In the genomic region with DNA sequence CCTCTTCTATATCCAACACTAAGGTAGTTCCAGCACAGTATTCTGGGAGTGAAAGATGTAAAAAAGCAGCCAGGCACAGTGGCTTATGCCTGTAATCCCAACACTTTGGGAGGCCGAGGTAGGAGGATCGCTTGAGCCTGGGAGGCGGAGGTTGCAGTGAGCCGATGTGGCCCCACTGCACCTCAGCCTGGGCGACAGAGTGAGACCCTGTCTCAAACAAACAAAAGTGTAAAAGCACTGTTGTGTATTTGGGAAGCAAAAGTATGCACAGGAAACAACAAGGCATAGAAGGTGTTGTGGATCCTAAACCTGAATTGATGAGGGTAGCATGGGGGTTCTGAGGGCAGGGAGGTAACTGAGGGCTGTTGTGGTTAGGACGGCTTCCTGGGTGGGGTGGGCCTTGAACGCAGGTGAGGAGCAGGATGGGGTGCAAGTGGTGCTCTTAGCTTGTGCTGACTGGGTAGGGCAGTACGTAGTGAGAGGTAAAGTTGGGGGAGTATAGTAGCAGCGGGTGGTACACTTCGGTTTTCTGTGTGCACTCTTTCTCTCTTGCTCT, we compare ENCODE assay signal across 12 cellular contexts.
DNase-seq lines count a peak whose midpoint lies in the region; ATAC-seq and TF ChIP-seq lines count a peak whose summit lies in the region.
"Had no signal": no experiment of that assay in that cellular context is flagged by ENCODE, and none has a peak within 500 bp of the region (broad histone marks: within the 10 kb centered on the region; RNA-seq: fewer than 3 reads in every experiment).

No MANE protein-coding gene starts in this region.

- no peaks in the 10 kb centered on the region for H3K27me3 Mint-ChIP-seq in activated naive CD4-positive, alpha-beta T cell treated with anti-CD3 and anti-CD28 coated beads, Interleukin-2, amount 50 U/mL, for 24 hours

- H3K79me2 ChIP-seq in Karpas-422 (ENCODE audit: low read length): peaks cover 94% of the 10 kb centered on the region

- peak overlapping the region; percentile 81 for H3K4me3 Mint-ChIP-seq in activated naive CD4-positive, alpha-beta T cell treated with anti-CD3 and anti-CD28 coated beads, Interleukin-2, amount 50 U/mL, for 24 hours

- peak overlapping the region in 1 of 11 experiments; percentile 15; a peak in 1 of 22 replicates for H3K9ac ChIP-seq in BLaER1 treated with 17β-estradiol and CSF1 and Interleukin-3, amounts not matched to agents 10 nM and 100 nM
- H3K9ac ChIP-seq in Karpas-422 (ENCODE audit: low read length): no peak overlapping the region

- no peaks in the 10 kb centered on the region for H3K27me3 ChIP-seq in BLaER1 treated with 17β-estradiol and CSF1 and Interleukin-3, amounts not matched to agents 10 nM and 100 nM
- H3K27me3 ChIP-seq in Karpas-422 (ENCODE audit: low read length): no peaks in the 10 kb centered on the region
- H3K27me3 ChIP-seq in MG63: no peaks in the 10 kb centered on the region
- H3K27me3 ChIP-seq: ovary had no signal

- no peaks in the 10 kb centered on the region for H3K36me3 Mint-ChIP-seq in activated naive CD4-positive, alpha-beta T cell treated with anti-CD3 and anti-CD28 coated beads, Interleukin-2, amount 50 U/mL, for 24 hours

- H3K27ac Mint-ChIP-seq in activated naive CD4-positive, alpha-beta T cell treated with anti-CD3 and anti-CD28 coated beads, Interleukin-2, amount 50 U/mL, for 24 hours: peak overlapping the region; percentile 98

- peaks cover 87% of the 10 kb centered on the region for H3K4me1 Mint-ChIP-seq in activated naive CD4-positive, alpha-beta T cell treated with anti-CD3 and anti-CD28 coated beads, Interleukin-2, amount 50 U/mL, for 24 hours

- peaks cover 0 to 46% (median 18%) of the 10 kb centered on the region in 11 experiments; a peak in 10 of 22 replicates for H3K36me3 ChIP-seq in BLaER1 treated with 17β-estradiol and CSF1 and Interleukin-3, amounts not matched to agents 10 nM and 100 nM
- H3K36me3 ChIP-seq in Karpas-422 (ENCODE audit: insufficient read depth, low read length): no peaks in the 10 kb centered on the region
- no peaks in the 10 kb centered on the region for H3K36me3 ChIP-seq in mucosa of descending colon (ENCODE audit: low read depth)
- H3K36me3 ChIP-seq in MG63: no peaks in the 10 kb centered on the region
- H3K36me3 ChIP-seq: ovary had no signal

- ATAC-seq in mucosa of descending colon: peak; percentile 15

- no peak overlapping the region for H3K4me3 ChIP-seq in BLaER1 treated with 17β-estradiol and CSF1 and Interleukin-3, amounts not matched to agents 10 nM and 100 nM
- no peak overlapping the region for H3K4me3 ChIP-seq in Karpas-422 (ENCODE audit: low read length)
- H3K4me3 ChIP-seq in mucosa of descending colon: no peak overlapping the region
- no peak overlapping the region for H3K4me3 ChIP-seq in MG63
- H3K4me3 ChIP-seq: ovary had no signal

- H3K9me3 Mint-ChIP-seq in activated naive CD4-positive, alpha-beta T cell treated with anti-CD3 and anti-CD28 coated beads, Interleukin-2, amount 50 U/mL, for 24 hours: no peaks in the 10 kb centered on the region

- no peak for DNase-seq in Karpas-422
- peak in 1 of 3 donors; percentile 80 for DNase-seq in mucosa of descending colon
- no peak for DNase-seq in GM10266 (ENCODE audit: extremely low spot score)
- DNase-seq in MG63: no peak
- no peak for DNase-seq in GM19238 (ENCODE audit: insufficient read length, low spot score)
- DNase-seq in inferior parietal cortex (ENCODE audit: extremely low spot score): no peak
- DNase-seq: DMS79, NCI-H187, ovary, SHP77 treated with DMSO at 0.1 percent for 48 hours had no signal

- intact Hi-C loops in mucosa of descending colon (cut with DNase I, micrococcal nuclease): no loop called here

- H3K9me3 ChIP-seq in BLaER1 treated with 17β-estradiol and CSF1 and Interleukin-3, amounts not matched to agents 10 nM and 100 nM (replicated peaks in 1 of 11): no peaks in the 10 kb centered on the region
- H3K9me3 ChIP-seq in Karpas-422 (ENCODE audit: low read length): no peaks in the 10 kb centered on the region
- no peaks in the 10 kb centered on the region for H3K9me3 ChIP-seq in mucosa of descending colon
- no peaks in the 10 kb centered on the region for H3K9me3 ChIP-seq in MG63
- H3K9me3 ChIP-seq: ovary had no signal

- H3K4me2 ChIP-seq in BLaER1 treated with 17β-estradiol and CSF1 and Interleukin-3, amounts not matched to agents 10 nM and 100 nM: peak overlapping the region; percentile 33 to 96 (median 89); a peak in 19 of 22 replicates
- no peak overlapping the region for H3K4me2 ChIP-seq in Karpas-422 (ENCODE audit: low read depth, low read length, poor library complexity, severe bottlenecking)

- H3K4me1 ChIP-seq in BLaER1 treated with 17β-estradiol and CSF1 and Interleukin-3, amounts not matched to agents 10 nM and 100 nM: peaks cover 85 to 99% (median 97%) of the 10 kb centered on the region in 10 experiments
- H3K4me1 ChIP-seq in Karpas-422 (ENCODE audit: low read length): peaks cover 75% of the 10 kb centered on the region
- H3K4me1 ChIP-seq in mucosa of descending colon (ENCODE audit: low read depth): peaks cover 77% of the 10 kb centered on the region

- no peak overlapping the region for H2AFZ ChIP-seq in Karpas-422 (ENCODE audit: low read length)

- TF ChIP-seq CTCF in mucosa of descending colon (IDR thresholded peaks at IDR 0.05): no peak
- no peak for TF ChIP-seq CTCF in GM10266 (IDR thresholded peaks at IDR 0.05; ENCODE audit: control insufficient read depth, insufficient read depth, low read depth, missing control alignments)

- H3K27ac ChIP-seq in BLaER1 treated with 17β-estradiol and CSF1 and Interleukin-3, amounts not matched to agents 10 nM and 100 nM: peak overlapping the region in 2 of 11 experiments; percentile 25 to 37; a peak in 5 of 22 replicates
- H3K27ac ChIP-seq in Karpas-422 (ENCODE audit: low read length): peak overlapping the region; percentile 81

- no peaks in the 10 kb centered on the region for H3K9me2 ChIP-seq in Karpas-422 (replicated peaks; ENCODE audit: insufficient read depth, low read length)

- H4K20me1 ChIP-seq in BLaER1 treated with 17β-estradiol and CSF1 and Interleukin-3, amounts not matched to agents 10 nM and 100 nM: peaks cover 23 to 99% (median 97%) of the 10 kb centered on the region in 11 experiments; a peak in 21 of 22 replicates
- H4K20me1 ChIP-seq in Karpas-422 (ENCODE audit: insufficient read depth, low read depth, low read length): peaks cover 6% of the 10 kb centered on the region
